ENCODE assay signal across 17 cellular contexts in the genomic region with DNA sequence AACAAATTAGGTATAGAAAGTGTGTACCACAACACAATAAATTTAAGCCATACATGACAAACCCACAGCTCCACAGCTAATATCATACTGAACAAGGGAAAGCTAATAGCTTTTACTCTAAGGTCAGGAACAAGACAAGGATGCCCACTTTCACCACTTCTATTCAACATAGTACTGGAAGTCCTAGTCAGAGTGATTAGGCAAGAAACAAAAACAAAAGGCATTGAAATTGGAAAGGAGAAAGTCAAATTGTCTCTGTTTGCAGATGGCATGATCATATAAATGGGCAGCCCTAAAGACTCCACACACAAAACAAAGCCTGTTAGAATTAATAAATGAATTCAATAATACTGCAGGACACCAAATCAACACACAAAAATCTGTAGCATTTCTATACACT.
DNase-seq lines count a peak whose midpoint lies in the region; ATAC-seq lines count a peak whose summit lies in the region.
"Had no signal": no experiment of that assay in that cellular context is flagged by ENCODE, and none has a peak within 500 bp of the region (broad histone marks: within the 10 kb centered on the region; RNA-seq: fewer than 3 reads in every experiment).

No MANE protein-coding gene starts in this region.

- no peaks in the 10 kb centered on the region for H3K27me3 ChIP-seq in layer of hippocampus (ENCODE audit: control insufficient read depth, insufficient read depth, low read length)

- intact Hi-C loops in Right ventricle myocardium superior (cut with DNase I), result no loop called here

- ATAC-seq in Right ventricle myocardium superior (ENCODE audit: poor library complexity) (no peak), GM21515 (IDR thresholded peaks at IDR 0.05; ENCODE audit: unreplicated experiment) (no peak)
- ATAC-seq: HCT116 had no signal

- DNase-seq in putamen (ENCODE audit: low spot score) (peak; percentile 72), Right ventricle myocardium superior (no peak), KBM-7 (no peak), NCI-H2196 (lab: John Stamatoyannopoulos, UW; ENCODE audit: unreplicated experiment) (no peak)
- DNase-seq: ACHN; CD4-positive, alpha-beta T cell; DMS153; DMS79; GDM1; GOT3; H7; HFFc6 had no signal

- H3K27ac ChIP-seq in cingulate gyrus (ENCODE audit: low read depth, low read length) (peak overlapping the region; percentile 76), layer of hippocampus (ENCODE audit: low read depth, low read length) (peak overlapping the region; percentile 33)
- H3K27ac ChIP-seq: C4-2B had no signal

- in situ Hi-C loops in KBM-7 (cut with MboI; ENCODE audit: low pct_unique_long_range_greater_than_20kb, low sequenced_read_pairs), result no loop called here
